Comparison of ENCODE assay signal across 8 cellular contexts in the genomic region with DNA sequence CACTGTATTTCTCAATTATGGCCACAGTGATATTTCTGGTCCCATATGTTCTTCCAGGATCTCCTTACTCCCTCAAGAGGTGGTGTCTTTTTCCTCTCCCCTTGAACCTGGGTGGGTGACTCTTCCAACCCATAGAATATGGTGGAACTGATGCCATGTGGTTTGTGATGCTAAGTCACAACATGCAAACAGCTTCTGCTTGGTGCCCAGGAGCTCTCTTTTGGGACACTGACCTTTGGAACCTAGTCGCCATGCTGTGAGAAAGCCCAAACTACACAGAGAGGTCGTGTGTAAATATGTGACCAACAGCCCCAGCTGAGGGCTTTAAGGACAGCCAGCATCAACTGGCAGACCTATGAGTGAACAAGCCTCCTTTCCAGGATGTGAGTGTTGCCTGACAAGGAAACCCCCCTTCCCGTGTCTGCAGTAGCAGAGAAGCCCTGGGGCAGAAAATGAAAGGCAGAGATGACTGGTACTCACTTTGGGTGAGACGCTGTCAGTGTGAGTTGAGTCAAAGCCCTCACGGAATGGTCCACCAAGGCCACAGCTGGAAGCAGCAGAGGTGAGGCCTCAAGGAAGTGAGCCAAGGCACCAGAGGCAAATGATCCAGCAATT.
A peak's percentile ranks its signal among the peaks of the same experiment; 100 is the strongest.
DNase-seq lines count a peak whose midpoint lies in the region; ATAC-seq, FAIRE-seq and TF ChIP-seq lines count a peak whose summit lies in the region.

No MANE protein-coding gene starts in this region.

- no peak for FAIRE-seq in D721Med (lab: Jason Lieb, UNC)

- H3K27ac ChIP-seq in lower lobe of right lung, result no peak overlapping the region

- H3K4me3 ChIP-seq in lower lobe of right lung, result no peak overlapping the region

- ATAC-seq in GM19463 (IDR thresholded peaks at IDR 0.05; ENCODE audit: unreplicated experiment) (peak; percentile 88), HG03342 (IDR thresholded peaks at IDR 0.05; ENCODE audit: unreplicated experiment) (peak; percentile 95), lower lobe of right lung (no peak)

- no peaks in the 10 kb centered on the region for H3K9me3 ChIP-seq in lower lobe of right lung

- peak; percentile 51 for DNase-seq in EL
- peak; percentile 42 for DNase-seq in activated gamma-delta T cell treated with anti-CD3 and anti-CD28 coated beads, Interleukin-2, amount 50 U/mL, for 16 hours (ENCODE audit: low read depth)
- DNase-seq in D721Med (ENCODE audit: insufficient read length, low spot score), result no peak
- DNase-seq in lower lobe of right lung, result no peak
- no peak for DNase-seq in NCI-H774 (lab: John Stamatoyannopoulos, UW)
- no peak for DNase-seq in SKM-1 (lab: John Stamatoyannopoulos, UW; ENCODE audit: unreplicated experiment)

- TF ChIP-seq CTCF in D721Med (IDR thresholded peaks at IDR 0.05; ENCODE audit: insufficient read depth, missing control alignments), result no peak
- no peak for TF ChIP-seq CTCF in lower lobe of right lung (IDR thresholded peaks at IDR 0.05)

- intact Hi-C loops in lower lobe of right lung (cut with DNase I), result no loop called here

- H3K36me3 ChIP-seq in lower lobe of right lung, result no peaks in the 10 kb centered on the region

- H3K4me1 ChIP-seq in lower lobe of right lung, result no peaks in the 10 kb centered on the region

- no peaks in the 10 kb centered on the region for H3K27me3 ChIP-seq in lower lobe of right lung (ENCODE audit: low read depth)

Comparison
In these comparisons a context has a peak if more than half of its experiments do, and no peak if none do; other contexts are left out.
1. DNase-seq: peak in EL (single experiment) and activated gamma-delta T cell treated with anti-CD3 and anti-CD28 coated beads, Interleukin-2, amount 50 U/mL, for 16 hours (single experiment); none in D721Med (single experiment), lower lobe of right lung (single experiment), NCI-H774 (single experiment) and SKM-1 (single experiment).
2. ATAC-seq: peak in GM19463 (single experiment) and HG03342 (single experiment); none in lower lobe of right lung (0 of 2).